1 cellular context compared by ENCODE assay signal in the genomic region with DNA sequence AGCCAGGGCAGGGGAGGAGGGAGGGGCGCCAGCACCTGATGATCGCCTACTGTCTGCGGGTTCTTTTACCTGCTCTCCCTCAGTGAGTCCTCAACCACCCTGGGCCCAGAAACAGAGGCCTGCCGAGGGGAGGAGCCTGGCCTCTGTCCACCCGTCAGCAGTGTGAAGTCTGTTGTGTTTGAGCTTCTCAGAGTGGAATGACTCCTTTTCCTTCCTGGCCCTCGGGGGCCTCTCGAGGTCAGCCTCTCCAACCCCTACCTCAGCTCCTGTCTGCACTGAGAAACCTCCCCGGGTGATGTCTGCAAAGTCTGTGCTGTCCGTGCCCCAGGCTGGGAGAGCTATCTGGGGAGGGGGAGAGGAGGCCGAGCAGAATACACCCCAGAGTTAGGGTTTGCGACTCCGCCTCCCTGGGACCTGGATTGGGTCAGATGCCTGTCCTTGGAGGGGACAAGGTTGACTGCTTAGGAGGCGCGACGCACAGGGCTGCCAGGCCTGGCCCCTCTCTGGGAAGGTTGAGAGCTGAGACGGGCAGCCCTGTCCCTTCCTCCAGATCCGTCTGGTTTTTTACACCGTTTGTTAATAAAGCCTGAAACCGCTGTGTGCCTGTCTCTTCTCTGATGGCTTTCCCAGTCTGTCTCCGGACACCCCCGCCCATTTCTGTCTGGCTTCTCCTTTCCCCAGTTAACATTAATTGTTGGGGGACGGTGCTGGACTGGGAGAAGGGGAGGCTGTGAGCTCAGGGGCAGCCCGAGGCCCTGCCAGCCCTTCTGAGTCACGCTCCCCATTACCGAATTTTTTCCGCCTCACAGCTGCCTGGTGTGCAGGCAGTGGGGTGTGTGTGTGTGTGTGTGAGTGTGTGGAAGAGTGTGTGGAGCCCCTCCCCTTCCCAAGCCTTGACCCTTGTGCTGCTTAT.
TF ChIP-seq lines count a peak whose summit lies in the region.

No MANE protein-coding gene starts in this region.

TF ChIP-seq in K562, 482 proteins besides CTCF, POLR2A, EP300 and RAD21 (continues in another document):
- TF ChIP-seq TFAP4 (CRISPR knock-in tag; IDR thresholded peaks at IDR 0.05; ENCODE audit: borderline replicate concordance), result peak; percentile 82; the same call in 1 of the 2 replicates
- TF ChIP-seq, protein P1, sequence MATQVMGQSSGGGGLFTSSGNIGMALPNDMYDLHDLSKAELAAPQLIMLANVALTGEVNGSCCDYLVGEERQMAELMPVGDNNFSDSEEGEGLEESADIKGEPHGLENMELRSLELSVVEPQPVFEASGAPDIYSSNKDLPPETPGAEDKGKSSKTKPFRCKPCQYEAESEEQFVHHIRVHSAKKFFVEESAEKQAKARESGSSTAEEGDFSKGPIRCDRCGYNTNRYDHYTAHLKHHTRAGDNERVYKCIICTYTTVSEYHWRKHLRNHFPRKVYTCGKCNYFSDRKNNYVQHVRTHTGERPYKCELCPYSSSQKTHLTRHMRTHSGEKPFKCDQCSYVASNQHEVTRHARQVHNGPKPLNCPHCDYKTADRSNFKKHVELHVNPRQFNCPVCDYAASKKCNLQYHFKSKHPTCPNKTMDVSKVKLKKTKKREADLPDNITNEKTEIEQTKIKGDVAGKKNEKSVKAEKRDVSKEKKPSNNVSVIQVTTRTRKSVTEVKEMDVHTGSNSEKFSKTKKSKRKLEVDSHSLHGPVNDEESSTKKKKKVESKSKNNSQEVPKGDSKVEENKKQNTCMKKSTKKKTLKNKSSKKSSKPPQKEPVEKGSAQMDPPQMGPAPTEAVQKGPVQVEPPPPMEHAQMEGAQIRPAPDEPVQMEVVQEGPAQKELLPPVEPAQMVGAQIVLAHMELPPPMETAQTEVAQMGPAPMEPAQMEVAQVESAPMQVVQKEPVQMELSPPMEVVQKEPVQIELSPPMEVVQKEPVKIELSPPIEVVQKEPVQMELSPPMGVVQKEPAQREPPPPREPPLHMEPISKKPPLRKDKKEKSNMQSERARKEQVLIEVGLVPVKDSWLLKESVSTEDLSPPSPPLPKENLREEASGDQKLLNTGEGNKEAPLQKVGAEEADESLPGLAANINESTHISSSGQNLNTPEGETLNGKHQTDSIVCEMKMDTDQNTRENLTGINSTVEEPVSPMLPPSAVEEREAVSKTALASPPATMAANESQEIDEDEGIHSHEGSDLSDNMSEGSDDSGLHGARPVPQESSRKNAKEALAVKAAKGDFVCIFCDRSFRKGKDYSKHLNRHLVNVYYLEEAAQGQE (CRISPR knock-in tag; IDR thresholded peaks at IDR 0.05; ENCODE audit: low read depth), result 0 out of 2 replicates have a peak, but pooled peaks have one; percentile 14
- peak; percentile 11 for TF ChIP-seq PRDM10 (IDR thresholded peaks at IDR 0.05; ENCODE audit: partially characterized antibody)
- TF ChIP-seq POLR3G (IDR thresholded peaks at IDR 0.05; ENCODE audit: extremely low read depth, insufficient read length, insufficient replicate concordance), result no peak
- 0 out of 2 replicates have a peak, but pooled peaks have one; percentile 21 for TF ChIP-seq MTA1 (IDR thresholded peaks at IDR 0.05; ENCODE audit: borderline replicate concordance)
- TF ChIP-seq BCLAF1 (IDR thresholded peaks at IDR 0.05; ENCODE audit: borderline replicate concordance in 1 of 2, control insufficient read depth in 1 of 2, low read depth in 2 of 2, low read length in 1 of 2), result no peak
- no peak for TF ChIP-seq NUFIP1 (IDR thresholded peaks at IDR 0.05; ENCODE audit: partially characterized antibody)
- TF ChIP-seq KAT8 (IDR thresholded peaks at IDR 0.05; ENCODE audit: low read depth), result no peak
- 0 out of 2 replicates have a peak, but pooled peaks have one; percentile 4 for TF ChIP-seq RBFOX2 (IDR thresholded peaks at IDR 0.05; ENCODE audit: low read depth, low read length)
- no peak for TF ChIP-seq FOXA1 (IDR thresholded peaks at IDR 0.05; ENCODE audit: borderline replicate concordance)
- TF ChIP-seq SP1 (CRISPR knock-in tag; IDR thresholded peaks at IDR 0.05), result peak; percentile 64; the same call in 1 of the 2 replicates
- no peak for TF ChIP-seq HDAC2 (IDR thresholded peaks at IDR 0.05)
- no peak for TF ChIP-seq BRD9 (IDR thresholded peaks at IDR 0.05; ENCODE audit: low read depth, partially characterized antibody)
- TF ChIP-seq PURB (CRISPR knock-in tag; IDR thresholded peaks at IDR 0.05; ENCODE audit: low read depth), result no peak
- TF ChIP-seq RCOR1 (IDR thresholded peaks at IDR 0.05; ENCODE audit: borderline replicate concordance in 1 of 2, low read depth in 2 of 2, low read length in 2 of 2), result no peak
- no peak for TF ChIP-seq STAT5A (IDR thresholded peaks at IDR 0.05; ENCODE audit: borderline replicate concordance, low read length)
- TF ChIP-seq TARDBP (IDR thresholded peaks at IDR 0.05), result no peak
- no peak for TF ChIP-seq DIDO1 (tag; IDR thresholded peaks at IDR 0.05; ENCODE audit: low read depth)
- TF ChIP-seq ZBTB7A (IDR thresholded peaks at IDR 0.05; ENCODE audit: borderline replicate concordance, control insufficient read depth, low read depth, low read length), result no peak
- no peak for TF ChIP-seq ZNF398 (CRISPR knock-in tag; IDR thresholded peaks at IDR 0.05)
- no peak for TF ChIP-seq HMG20A (CRISPR knock-in tag; conservative IDR thresholded peaks at IDR 0.05)
- no peak for TF ChIP-seq RBM39 (optimal IDR thresholded peaks at IDR 0.05; ENCODE audit: low read depth, low read length)
- TF ChIP-seq SMARCA4 (IDR thresholded peaks at IDR 0.05), result peak; percentile 53; the same call in 1 of the 2 replicates
- TF ChIP-seq ZNF311 (CRISPR knock-in tag; IDR thresholded peaks at IDR 0.05), result no peak
- TF ChIP-seq ATF1 (CRISPR knock-in tag; IDR thresholded peaks at IDR 0.05), result no peak
- 0 out of 2 replicates have a peak, but pooled peaks have one; percentile 24 for TF ChIP-seq ATF1 (tag; IDR thresholded peaks at IDR 0.05)
- no peak for TF ChIP-seq NBN (IDR thresholded peaks at IDR 0.05; ENCODE audit: low read depth)
- 0 out of 4 replicates have a peak, but pooled peaks of 1 of the 2 experiments have one; percentile 26 for TF ChIP-seq HDAC1 (IDR thresholded peaks at IDR 0.05)
- TF ChIP-seq RBM15 (IDR thresholded peaks at IDR 0.05; ENCODE audit: insufficient read depth, low read length), result no peak
- TF ChIP-seq AFF4 (CRISPR knock-in tag; IDR thresholded peaks at IDR 0.05), result 0 out of 2 replicates have a peak, but pooled peaks have one; percentile 36
- TF ChIP-seq ZNF316 (IDR thresholded peaks at IDR 0.05), result no peak
- peak; percentile 49 for TF ChIP-seq ZFX (CRISPR knock-in tag; IDR thresholded peaks at IDR 0.05)
- TF ChIP-seq, protein P2, sequence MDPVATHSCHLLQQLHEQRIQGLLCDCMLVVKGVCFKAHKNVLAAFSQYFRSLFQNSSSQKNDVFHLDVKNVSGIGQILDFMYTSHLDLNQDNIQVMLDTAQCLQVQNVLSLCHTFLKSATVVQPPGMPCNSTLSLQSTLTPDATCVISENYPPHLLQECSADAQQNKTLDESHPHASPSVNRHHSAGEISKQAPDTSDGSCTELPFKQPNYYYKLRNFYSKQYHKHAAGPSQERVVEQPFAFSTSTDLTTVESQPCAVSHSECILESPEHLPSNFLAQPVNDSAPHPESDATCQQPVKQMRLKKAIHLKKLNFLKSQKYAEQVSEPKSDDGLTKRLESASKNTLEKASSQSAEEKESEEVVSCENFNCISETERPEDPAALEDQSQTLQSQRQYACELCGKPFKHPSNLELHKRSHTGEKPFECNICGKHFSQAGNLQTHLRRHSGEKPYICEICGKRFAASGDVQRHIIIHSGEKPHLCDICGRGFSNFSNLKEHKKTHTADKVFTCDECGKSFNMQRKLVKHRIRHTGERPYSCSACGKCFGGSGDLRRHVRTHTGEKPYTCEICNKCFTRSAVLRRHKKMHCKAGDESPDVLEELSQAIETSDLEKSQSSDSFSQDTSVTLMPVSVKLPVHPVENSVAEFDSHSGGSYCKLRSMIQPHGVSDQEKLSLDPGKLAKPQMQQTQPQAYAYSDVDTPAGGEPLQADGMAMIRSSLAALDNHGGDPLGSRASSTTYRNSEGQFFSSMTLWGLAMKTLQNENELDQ (CRISPR knock-in tag; IDR thresholded peaks at IDR 0.05; ENCODE audit: borderline replicate concordance), result no peak
- no peak for TF ChIP-seq SMARCA5 (IDR thresholded peaks at IDR 0.05)
- TF ChIP-seq ATF7 (IDR thresholded peaks at IDR 0.05), result peak; percentile 60
- no peak for TF ChIP-seq NR2C1 (IDR thresholded peaks at IDR 0.05)
- TF ChIP-seq NR2C1 (tag; IDR thresholded peaks at IDR 0.05), result no peak
- TF ChIP-seq ZNF830 (CRISPR knock-in tag; IDR thresholded peaks at IDR 0.05), result no peak
